In the genomic region with DNA sequence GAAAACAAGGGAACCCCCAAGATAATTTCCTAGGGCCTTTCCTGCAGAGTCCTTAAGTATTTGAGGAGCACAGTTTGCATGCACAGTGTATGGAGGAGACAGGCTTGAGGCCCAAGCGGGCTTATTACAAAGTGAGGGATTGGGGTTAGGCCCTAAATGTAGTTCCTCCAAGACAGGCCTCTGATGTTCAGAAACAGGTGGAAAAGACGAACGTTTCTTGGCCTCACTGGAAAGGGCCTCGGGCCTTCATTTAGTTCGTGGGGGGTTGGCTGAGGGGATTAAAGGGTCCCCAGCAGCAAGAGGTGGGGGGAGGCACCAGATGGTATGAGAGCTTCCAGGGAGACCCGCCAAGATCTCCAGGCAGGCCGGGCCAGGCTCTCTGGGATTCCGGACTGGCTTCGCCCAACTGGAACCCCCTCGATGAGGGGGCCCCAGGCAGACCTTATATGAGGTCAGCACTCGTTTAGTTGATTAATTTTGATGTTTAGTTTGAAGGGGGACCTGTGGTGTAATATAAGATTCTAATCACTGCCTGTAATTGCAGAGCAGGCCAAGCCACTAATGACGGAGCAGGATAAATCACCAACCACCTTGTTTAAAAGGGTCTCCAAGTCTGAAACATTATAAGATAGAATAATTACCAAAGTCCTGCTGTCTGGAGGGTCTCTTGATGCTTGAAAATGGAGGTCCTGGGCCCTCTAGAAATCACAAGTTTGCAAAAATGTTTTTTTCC, we compare ENCODE assay signal across 8 cellular contexts. TPM values are rescaled to one million over a fixed set of nuclear protein-coding genes. Genes with fewer than 3 reads are reported as not detected.
DNase-seq lines count a peak whose midpoint lies in the region; ATAC-seq and TF ChIP-seq lines count a peak whose summit lies in the region.

No MANE protein-coding gene starts in this region.

- H4K5ac ChIP-seq in mesendoderm (ENCODE audit: low read length): no peak overlapping the region

- H2BK120ac ChIP-seq in mesendoderm (ENCODE audit: low read depth, low read length): no peak overlapping the region

- CTCF ChIA-PET in HCT116 (lab: Charles Lee): no interaction called here

- intact Hi-C loops in HCT116 (cut with micrococcal nuclease) (no loop called here), ascending aorta (cut with DNase I) (loop anchor here (10.0 kb wide), 1 partner anchor 456 kb away; a partner anchor contains a TSS)

- H4K20me1 ChIP-seq in HCT116 (ENCODE audit: insufficient read depth): peaks cover 20% of the 10 kb centered on the region; the same call in 1 of the 2 replicates

- H4K8ac ChIP-seq in mesendoderm (ENCODE audit: low read depth, low read length): no peak overlapping the region

- no CpG with 5 or more reads among the region's 12 CpGs for WGBS in mesendoderm (ENCODE audit: extremely low coverage, insufficient coverage, low lambda C conversion rate)

- no peak overlapping the region for H2BK15ac ChIP-seq in mesendoderm (replicated peaks; ENCODE audit: low read depth)

- H3K79me2 ChIP-seq in HCT116 (ENCODE audit: insufficient read depth, low read length) (peaks cover 67% of the 10 kb centered on the region), mesendoderm (ENCODE audit: control insufficient read depth, insufficient read depth, low read length) (peaks cover 54% of the 10 kb centered on the region)

- POLR2A ChIA-PET in HCT116 (lab: Charles Lee): no interaction called here

- no peaks in the 10 kb centered on the region for H3K9me2 ChIP-seq in HCT116 (ENCODE audit: insufficient read depth)

- TF ChIP-seq CTCF in HCT116 (IDR thresholded peaks at IDR 0.05 in 2 of 3, conservative IDR thresholded peaks at IDR 0.05 in 1 of 3; ENCODE audit: borderline replicate concordance in 1 of 3, insufficient read depth in 1 of 3, low read depth in 2 of 3, low read length in 2 of 3) (no peak), ascending aorta (IDR thresholded peaks at IDR 0.05) (no peak)

- peak overlapping the region; percentile 93 for H3K56ac ChIP-seq in mesendoderm (ENCODE audit: low read length)

- TF ChIP-seq RAD21 in HCT116 (IDR thresholded peaks at IDR 0.05; ENCODE audit: low read depth): no peak

- peaks cover 18% of the 10 kb centered on the region for H3K79me1 ChIP-seq in mesendoderm (ENCODE audit: low read length)

- H3K9ac ChIP-seq in HCT116 (ENCODE audit: low read length) (peak overlapping the region; percentile 93), mesendoderm (ENCODE audit: low read length) (peak overlapping the region; percentile 89)

- H3K4ac ChIP-seq in mesendoderm (ENCODE audit: low read depth, low read length): peak overlapping the region; percentile 66

- ATAC-seq in HCT116 (no peak), GM19463 (IDR thresholded peaks at IDR 0.05; ENCODE audit: unreplicated experiment) (no peak)

- peaks cover 13 to 48% of the 10 kb centered on the region in 2 experiments; a peak in 2 of 4 replicates for H3K36me3 ChIP-seq in HCT116 (ENCODE audit: control insufficient read depth in 1 of 2, insufficient read depth in 2 of 2, low read length in 2 of 2)
- H3K36me3 ChIP-seq in ascending aorta: peaks cover 0 to 9% of the 10 kb centered on the region in 2 donors
- H3K36me3 ChIP-seq in mesendoderm (ENCODE audit: control insufficient read depth, insufficient read depth, low read length): peaks cover 23% of the 10 kb centered on the region

- no TSS peak for BruUV-seq in HCT116 (replicated peaks; lab: Mats Ljungman, UMichigan)

- no peak overlapping the region for H2AK5ac ChIP-seq in mesendoderm (ENCODE audit: low read length)

- DNase-seq in AG08396 (ENCODE audit: low spot score): peak; percentile 9
- DNase-seq in HCT116 (ENCODE audit: low read depth, low spot score): no peak
- peak in 1 of 2 donors; percentile 40 for DNase-seq in ascending aorta (ENCODE audit: low spot score in 2 of 2)
- no peak for DNase-seq in mesendoderm
- DNase-seq in NCI-H2029 treated with DMSO at 0.1 percent for 48 hours (lab: John Stamatoyannopoulos, UW): no peak
- DNase-seq in NCI-H2227 treated with DMSO at 0.1 percent for 48 hours (lab: John Stamatoyannopoulos, UW): no peak
- no peak for DNase-seq in stimulated activated naive CD4-positive, alpha-beta T cell treated with Interleukin-2 at 50 U/mL for 16 hours (lab: John Stamatoyannopoulos, UW)

- H3K27ac ChIP-seq in HCT116 (ENCODE audit: low read depth, low read length) (peak overlapping the region; percentile 95), ascending aorta (no peak overlapping the region), mesendoderm (ENCODE audit: low read depth, low read length) (peak overlapping the region; percentile 88)

- H3K4me3 ChIP-seq in HCT116 (replicated peaks in 1 of 2; ENCODE audit: low read depth in 1 of 2, low read length in 2 of 2): peak overlapping the region; percentile 69 to 93
- peak overlapping the region; percentile 66 for H3K4me3 ChIP-seq in ascending aorta
- H3K4me3 ChIP-seq in mesendoderm (ENCODE audit: low read length): peak overlapping the region; percentile 56

- peak overlapping the region; percentile 98 for H3K18ac ChIP-seq in mesendoderm (ENCODE audit: low read length)

- peak overlapping the region; percentile 86 for H3K23ac ChIP-seq in mesendoderm (ENCODE audit: low read length)

- RAD21 ChIA-PET in HCT116 (lab: Charles Lee; ENCODE audit: low non-redundant PET in 1 of 2, low total read pairs in 2 of 2, uncharacterized antibody in 2 of 2, unreplicated experiment in 2 of 2): no interaction called here

- H3K27me3 ChIP-seq in HCT116 (ENCODE audit: insufficient read depth, low read length) (no peaks in the 10 kb centered on the region), ascending aorta (no peaks in the 10 kb centered on the region), mesendoderm (ENCODE audit: insufficient read depth, low read length, poor library complexity) (no peaks in the 10 kb centered on the region)

- H3K9me3 ChIP-seq in HCT116 (ENCODE audit: control insufficient read depth in 1 of 2, insufficient read depth in 1 of 2, low read depth in 1 of 2, low read length in 2 of 2): no peaks in the 10 kb centered on the region
- no peaks in the 10 kb centered on the region for H3K9me3 ChIP-seq in ascending aorta

- H3K4me2 ChIP-seq in HCT116 (ENCODE audit: low read length): peak overlapping the region; percentile 87
- H3K4me2 ChIP-seq in mesendoderm (ENCODE audit: low read length): peak overlapping the region; percentile 29

- no peak overlapping the region for H2AFZ ChIP-seq in HCT116 (ENCODE audit: low read depth, low read length, poor library complexity, severe bottlenecking)

- H3K4me1 ChIP-seq in HCT116 (ENCODE audit: control insufficient read depth in 1 of 2, insufficient read depth in 2 of 2, low read length in 2 of 2) (peaks cover 52 to 81% of the 10 kb centered on the region in 2 experiments), ascending aorta (peaks cover 10 to 19% of the 10 kb centered on the region in 2 donors), mesendoderm (ENCODE audit: control insufficient read depth, low read depth, low read length) (peaks cover 16% of the 10 kb centered on the region)

- TF ChIP-seq POLR2A in HCT116 (IDR thresholded peaks at IDR 0.05; ENCODE audit: borderline replicate concordance, extremely low read depth, insufficient read depth, insufficient read length): no peak

- peak overlapping the region; percentile 28 for H2BK5ac ChIP-seq in mesendoderm (ENCODE audit: low read length)

TF ChIP-seq in HCT116, 20 proteins besides CTCF, POLR2A, EP300 and RAD21:
- TF ChIP-seq, protein P1, sequence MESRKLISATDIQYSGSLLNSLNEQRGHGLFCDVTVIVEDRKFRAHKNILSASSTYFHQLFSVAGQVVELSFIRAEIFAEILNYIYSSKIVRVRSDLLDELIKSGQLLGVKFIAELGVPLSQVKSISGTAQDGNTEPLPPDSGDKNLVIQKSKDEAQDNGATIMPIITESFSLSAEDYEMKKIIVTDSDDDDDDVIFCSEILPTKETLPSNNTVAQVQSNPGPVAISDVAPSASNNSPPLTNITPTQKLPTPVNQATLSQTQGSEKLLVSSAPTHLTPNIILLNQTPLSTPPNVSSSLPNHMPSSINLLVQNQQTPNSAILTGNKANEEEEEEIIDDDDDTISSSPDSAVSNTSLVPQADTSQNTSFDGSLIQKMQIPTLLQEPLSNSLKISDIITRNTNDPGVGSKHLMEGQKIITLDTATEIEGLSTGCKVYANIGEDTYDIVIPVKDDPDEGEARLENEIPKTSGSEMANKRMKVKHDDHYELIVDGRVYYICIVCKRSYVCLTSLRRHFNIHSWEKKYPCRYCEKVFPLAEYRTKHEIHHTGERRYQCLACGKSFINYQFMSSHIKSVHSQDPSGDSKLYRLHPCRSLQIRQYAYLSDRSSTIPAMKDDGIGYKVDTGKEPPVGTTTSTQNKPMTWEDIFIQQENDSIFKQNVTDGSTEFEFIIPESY (IDR thresholded peaks at IDR 0.05; ENCODE audit: extremely low read depth, insufficient replicate concordance, low read length): no peak
- no peak for TF ChIP-seq ELF1 (IDR thresholded peaks at IDR 0.05; ENCODE audit: borderline replicate concordance, low read depth)

RNA-seq across cellular contexts. Expression of a gene that starts 2.0 kb away (rescaled TPM):
- total RNA-seq in HCT116 (2021; ENCODE audit: unreplicated experiment): 2,459 TPM
- polyA plus RNA-seq in HCT116 (2012): 2,754 and 2,816 TPM in 2 replicates
- 21.4 TPM for total RNA-seq in ascending aorta
- 3,300 TPM for polyA plus RNA-seq in mesendoderm (2013, experiment 1 of 2)
- polyA plus RNA-seq in mesendoderm (2013, experiment 2 of 2): 3,237 TPM

RNA-seq across cellular contexts. Expression of a gene that starts 10.1 kb away (rescaled TPM):
- total RNA-seq in HCT116 (2021; ENCODE audit: unreplicated experiment) (25.1 TPM), ascending aorta (9.2 TPM)
- polyA plus RNA-seq in HCT116 (2012): 31.5 and 35.5 TPM in 2 replicates
- 4.7 TPM for polyA plus RNA-seq in mesendoderm (2013, experiment 1 of 2)
- 4.6 TPM for polyA plus RNA-seq in mesendoderm (2013, experiment 2 of 2)

Comparison
In these comparisons a context has a peak if more than half of its experiments do, and no peak if none do; other contexts are left out.
1. H3K27ac ChIP-seq: peak in HCT116 (single experiment) and mesendoderm (single experiment); none in ascending aorta (0 of 2).
2. RNA of a gene that starts 2.0 kb away (total RNA-seq): 2,459 TPM in HCT116 (single experiment); 21.4 TPM in ascending aorta (single experiment); every median in the first group is over 100 times any median in the second.
3. Peak in every context shown above with its lines, with median percentiles within 50 percentile points of each other: H3K4me3 ChIP-seq.